19 cellular contexts compared by ENCODE assay signal in the genomic region with DNA sequence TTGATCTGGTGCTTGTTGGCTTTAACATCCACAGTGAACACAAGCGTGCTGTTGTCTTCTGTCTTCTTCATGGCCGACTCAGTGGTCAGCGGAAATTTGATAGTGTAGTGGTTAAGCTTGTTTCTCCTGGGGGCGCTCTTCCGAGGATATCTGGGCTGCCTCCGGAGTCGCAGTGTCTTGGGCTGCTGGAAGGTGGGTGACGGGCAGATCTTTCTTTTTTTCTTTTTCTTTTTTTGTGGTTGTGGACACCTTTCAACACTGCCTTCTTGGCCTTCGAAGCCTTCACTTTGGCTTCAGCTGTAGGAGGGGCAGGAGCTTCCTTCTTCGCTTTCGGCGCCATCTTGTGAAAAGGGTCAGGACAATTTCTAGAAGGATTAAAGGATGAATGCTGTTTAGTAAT. TPM values are rescaled to one million over a fixed set of nuclear protein-coding genes. Genes with fewer than 3 reads are reported as not detected.
DNase-seq lines count a peak whose midpoint lies in the region; ATAC-seq, FAIRE-seq and TF ChIP-seq lines count a peak whose summit lies in the region.
"Had no signal": no experiment of that assay in that cellular context is flagged by ENCODE, and none has a peak within 500 bp of the region (broad histone marks: within the 10 kb centered on the region; RNA-seq: fewer than 3 reads in every experiment).

No MANE protein-coding gene starts in this region.

- H3K4me2 ChIP-seq in HepG2 (ENCODE audit: low read depth, low read length), result no peak overlapping the region
- H3K4me2 ChIP-seq in Loucy (ENCODE audit: low read depth, low read length, poor library complexity, severe bottlenecking), result no peak overlapping the region

- TF ChIP-seq EP300 in HepG2 (IDR thresholded peaks at IDR 0.05; ENCODE audit: low read depth in 2 of 2, low read length in 2 of 2), result no peak
- no peak for TF ChIP-seq EP300 in HepG2 (CRISPR knock-in tag; IDR thresholded peaks at IDR 0.05; ENCODE audit: borderline replicate concordance)

- intact Hi-C loops in HepG2 (cut with micrococcal nuclease; ENCODE audit: unreplicated experiment) (no loop called here), right lobe of liver (cut with DNase I) (no loop called here), posterior vena cava (cut with DNase I) (no loop called here)

- H3K4me1 ChIP-seq in HepG2 (ENCODE audit: insufficient read depth, low read length), result peaks cover 23% of the 10 kb centered on the region
- no peaks in the 10 kb centered on the region for H3K4me1 ChIP-seq in right lobe of liver
- H3K4me1 ChIP-seq in Loucy (ENCODE audit: insufficient read depth, low read length, poor library complexity, severe bottlenecking), result peaks cover 44% of the 10 kb centered on the region

- TF ChIP-seq CTCF in HepG2 (CRISPR knock-in tag; IDR thresholded peaks at IDR 0.05) (0 out of 2 replicates have a peak, but pooled peaks have one; percentile 16), right lobe of liver (IDR thresholded peaks at IDR 0.05) (no peak), Loucy (conservative IDR thresholded peaks at IDR 0.05; ENCODE audit: low read length) (peak; percentile 18), WERI-Rb-1 (IDR thresholded peaks at IDR 0.05; ENCODE audit: low read depth, low read length) (no peak)

- H3K27ac ChIP-seq in HepG2 (ENCODE audit: extremely low read length, insufficient read depth, low read length) (no peak overlapping the region), right lobe of liver (no peak overlapping the region), WERI-Rb-1 (no peak overlapping the region)
- H3K27ac ChIP-seq: SJCRH30 had no signal

- H4K20me1 ChIP-seq in HepG2 (ENCODE audit: insufficient read depth, low read length) (no peaks in the 10 kb centered on the region), Loucy (ENCODE audit: insufficient read depth, low read length, poor library complexity, severe bottlenecking) (no peaks in the 10 kb centered on the region)

- 97% methylated on average over 12 of the region's 12 CpGs for whole genome bisulfite sequencing in HepG2 (ENCODE audit: low lambda C conversion rate)
- 97% methylated on average over 8 of the region's 12 CpGs for WGBS in right lobe of liver (ENCODE audit: insufficient coverage, low coverage, low lambda C conversion rate, missing lambda C conversion rate)

- H3K9ac ChIP-seq in HepG2 (ENCODE audit: insufficient read depth, low read depth, low read length) (no peak overlapping the region), Loucy (ENCODE audit: low read depth, low read length, poor library complexity, severe bottlenecking) (no peak overlapping the region)

- H3K79me2 ChIP-seq in HepG2 (ENCODE audit: insufficient read depth, low read length) (no peaks in the 10 kb centered on the region), Loucy (ENCODE audit: insufficient read depth, low read length) (no peaks in the 10 kb centered on the region)

- H3K36me3 ChIP-seq in HepG2 (replicated peaks in 1 of 2; ENCODE audit: control insufficient read depth in 1 of 2, insufficient read depth in 2 of 2, low read length in 2 of 2) (no peaks in the 10 kb centered on the region), right lobe of liver (no peaks in the 10 kb centered on the region), Loucy (ENCODE audit: insufficient read depth, low read length) (no peaks in the 10 kb centered on the region), WERI-Rb-1 (no peaks in the 10 kb centered on the region)
- H3K36me3 ChIP-seq: MG63, SJCRH30 had no signal

- no peak for ATAC-seq in HepG2
- no peak for ATAC-seq in right lobe of liver
- ATAC-seq: GM12878, T-helper 17 cell had no signal

- no peak for TF ChIP-seq POLR2A in HepG2 (IDR thresholded peaks at IDR 0.05; ENCODE audit: insufficient read depth in 1 of 2, low read depth in 2 of 2, low read length in 2 of 2)
- TF ChIP-seq POLR2A in right lobe of liver (IDR thresholded peaks at IDR 0.05), result no peak

- no peaks in the 10 kb centered on the region for H3K9me3 ChIP-seq in HepG2 (ENCODE audit: low read length)
- H3K9me3 ChIP-seq in right lobe of liver, result no peaks in the 10 kb centered on the region
- no peaks in the 10 kb centered on the region for H3K9me3 ChIP-seq in Loucy (ENCODE audit: insufficient read depth, low read depth, low read length)
- no peaks in the 10 kb centered on the region for H3K9me3 ChIP-seq in WERI-Rb-1 (ENCODE audit: severe bottlenecking)
- H3K9me3 ChIP-seq: MG63, SJCRH30 had no signal

- DNase-seq in HepG2 (ENCODE audit: low spot score) (no peak), right lobe of liver (no peak), WERI-Rb-1 (peak; percentile 27), posterior vena cava (ENCODE audit: low spot score) (no peak), NCI-H2227 (lab: John Stamatoyannopoulos, UW; ENCODE audit: unreplicated experiment) (no peak), COR-L47 (lab: John Stamatoyannopoulos, UW) (no peak)
- no peak for DNase-seq in stimulated activated CD4-positive, alpha-beta T cell treated with anti-CD3 and anti-CD28 coated beads, Interleukin-2, amount 100 ng/mL, for 48 hours
- DNase-seq: C1 segment of cervical spinal cord, HFFc6, MG63, NCI-H1048, NCI-H1436, NCI-H1930, SJCRH30, T-helper 17 cell had no signal

- H3K4me3 ChIP-seq in HepG2 (replicated peaks in 1 of 3; ENCODE audit: insufficient read depth in 1 of 3, low read depth in 2 of 3, low read length in 3 of 3) (no peak overlapping the region), right lobe of liver (no peak overlapping the region), Loucy (ENCODE audit: low read length, poor library complexity, severe bottlenecking) (no peak overlapping the region), WERI-Rb-1 (ENCODE audit: low read depth, low read length) (no peak overlapping the region)
- H3K4me3 ChIP-seq: GM12878, MG63, SJCRH30 had no signal

- no TSS peak for BruUV-seq in HepG2 (replicated peaks; lab: Mats Ljungman, UMichigan)

- CTCF ChIA-PET in HepG2 (lab: Yijun Ruan, JAX; ENCODE audit: low intra/inter-chr PET ratio, low total read pairs), result no interaction called here

- H3K9me2 ChIP-seq in Loucy (replicated peaks; ENCODE audit: low read depth, low read length), result no peaks in the 10 kb centered on the region

- no peak for TF ChIP-seq RAD21 in HepG2 (CRISPR knock-in tag; IDR thresholded peaks at IDR 0.05)

- peaks cover 6% of the 10 kb centered on the region; the same call in 1 of the 2 replicates for H3F3A ChIP-seq in Loucy (ENCODE audit: low read depth)

- POLR2A ChIA-PET in HepG2 (lab: Yijun Ruan, JAX), result no interaction called here

- FAIRE-seq in HepG2 (lab: Jason Lieb, UNC), result no peak
- FAIRE-seq: A204.1, GM12878, H1 had no signal

- in situ Hi-C loops in HepG2 (cut with HindIII; ENCODE audit: extremely low pct_ligation_motif_present, low pct_unique_long_range_greater_than_20kb), result no loop called here

- H2AFZ ChIP-seq in HepG2 (ENCODE audit: low read length) (no peak overlapping the region), Loucy (ENCODE audit: low read length) (no peak overlapping the region)

- H3K27me3 ChIP-seq in HepG2 (ENCODE audit: control insufficient read depth in 1 of 2, insufficient read depth in 2 of 2, low read length in 2 of 2) (no peaks in the 10 kb centered on the region; a peak in 1 of 5 replicates), right lobe of liver (no peaks in the 10 kb centered on the region), Loucy (ENCODE audit: insufficient read depth, low read length, poor library complexity, severe bottlenecking) (no peaks in the 10 kb centered on the region), WERI-Rb-1 (ENCODE audit: insufficient read depth, low read depth, severe bottlenecking) (no peaks in the 10 kb centered on the region)
- H3K27me3 ChIP-seq: MG63, SJCRH30 had no signal

RNA-seq across cellular contexts. Expression of a gene that starts 23.8 kb away (rescaled TPM):
- total RNA-seq in HepG2 (2016; rRNA removed; fragmentation: Illumina TruSeq; extraction: Trizol) (154 and 206 TPM in 2 replicates), right lobe of liver (10 to 100 TPM; 11.3 to 22.3 (median 21.4) TPM), posterior vena cava (10 to 100 TPM; 17.0 to 18.2 TPM)
- total RNA-seq in HepG2 (2016; cell fraction: cytosol; rRNA removed; fragmentation: Illumina TruSeq; extraction: Trizol; ENCODE audit: low read depth), result 43.8 and 53.8 TPM in 2 replicates
- total RNA-seq in HepG2 (2016; cell fraction: insoluble cytoplasmic fraction; rRNA removed; fragmentation: Illumina TruSeq; extraction: Trizol), result 156 and 243 TPM in 2 replicates
- total RNA-seq in HepG2 (2016; cell fraction: membrane; rRNA removed; fragmentation: Illumina TruSeq; extraction: Trizol), result 49.5 and 53.8 TPM in 2 replicates
- total RNA-seq in HepG2 (2016; cell fraction: nucleus; rRNA removed; fragmentation: Illumina TruSeq; extraction: Trizol), result 50.8 and 57.3 TPM in 2 replicates
- polyA plus RNA-seq in HepG2 (2011; rRNA removed), result 21.3 and 38.3 TPM in 2 replicates
- polyA plus RNA-seq in HepG2 (2011; cell fraction: cytosol; rRNA removed), result 20.9 and 21.4 TPM in 2 replicates
- polyA plus RNA-seq in HepG2 (2011; cell fraction: nucleus; rRNA removed), result 6.7 and 9.1 TPM in 2 replicates
- polyA plus RNA-seq in HepG2 (2012), result 36.1 and 77.3 TPM in 2 replicates
- 40.7 and 49.7 TPM in 2 replicates for polyA plus RNA-seq in HepG2 (2016; cell fraction: cytosol; fragmentation: Illumina TruSeq; extraction: Trizol; ENCODE audit: low read depth)
- polyA plus RNA-seq in HepG2 (2016; cell fraction: insoluble cytoplasmic fraction; fragmentation: Illumina TruSeq; extraction: Trizol; ENCODE audit: low read depth), result 177 and 187 TPM in 2 replicates
- polyA plus RNA-seq in HepG2 (2016; cell fraction: membrane; fragmentation: Illumina TruSeq; extraction: Trizol; ENCODE audit: low read depth), result 42.6 and 46.1 TPM in 2 replicates
- 60.8 and 74.0 TPM in 2 replicates for polyA plus RNA-seq in HepG2 (2016; cell fraction: nucleus; fragmentation: Illumina TruSeq; extraction: Trizol; ENCODE audit: insufficient read depth, low read depth)
- polyA minus RNA-seq in HepG2 (2011; rRNA and poly(A)+ RNA removed; ENCODE audit: low replicate concordance), result 3.7 and 11.0 TPM in 2 replicates
- polyA minus RNA-seq in HepG2 (2011; cell fraction: cytosol; rRNA and poly(A)+ RNA removed), result 7.7 and 17.3 TPM in 2 replicates
- polyA minus RNA-seq in HepG2 (2011; cell fraction: nucleus; rRNA and poly(A)+ RNA removed), result 6.8 and 9.0 TPM in 2 replicates

Comparison
In these comparisons a context has a peak if more than half of its experiments do, and no peak if none do; other contexts are left out.
1. CTCF ChIP-seq: peak in HepG2 (single experiment) and Loucy (single experiment); none in right lobe of liver (0 of 4) and WERI-Rb-1 (single experiment).